ENCODE assay signal across 14 cellular contexts in genomic region chr6:12147557-12148316, GRCh38.
DNase-seq lines count a peak whose midpoint lies in the region; ATAC-seq and TF ChIP-seq lines count a peak whose summit lies in the region.
"Had no signal": no experiment of that assay in that cellular context is flagged by ENCODE, and none has a peak within 500 bp of the region (broad histone marks: within the 10 kb centered on the region; RNA-seq: fewer than 3 reads in every experiment).

No MANE protein-coding gene starts in this region.

- H3K4me3 ChIP-seq in fibroblast of pulmonary artery (replicated peaks; ENCODE audit: low read depth, low read length) = no peak overlapping the region
- H3K4me3 ChIP-seq: psoas muscle, SJCRH30 had no signal

- peak overlapping the region; percentile 71 for H3K27ac Mint-ChIP-seq in activated T-cell treated with anti-CD3 and anti-CD28 coated beads, Interleukin-2, amount 50 U/mL, for 24 hours
- peak overlapping the region; percentile 49 for H3K27ac Mint-ChIP-seq in T-helper 17 cell

- no peaks in the 10 kb centered on the region for H3K9me3 ChIP-seq in T-helper 17 cell (ENCODE audit: control insufficient read depth, low read length, poor library complexity, severe bottlenecking)
- H3K9me3 ChIP-seq: psoas muscle, SJCRH30 had no signal

- peak; percentile 34 for TF ChIP-seq CTCF in fibroblast of pulmonary artery (IDR thresholded peaks at IDR 0.05; ENCODE audit: low read length, missing control alignments)

- H3K4me1 Mint-ChIP-seq in activated T-cell treated with anti-CD3 and anti-CD28 coated beads, Interleukin-2, amount 50 U/mL, for 24 hours (ENCODE audit: low read depth) = peaks cover 20% of the 10 kb centered on the region
- peaks cover 12% of the 10 kb centered on the region for H3K4me1 Mint-ChIP-seq in activated T-cell treated with anti-CD3 and anti-CD28 coated beads, Interleukin-2, amount 50 U/mL, for 4 hours (ENCODE audit: low read depth)
- H3K4me1 Mint-ChIP-seq in T-helper 17 cell = peaks cover 11% of the 10 kb centered on the region

- ATAC-seq in activated T-cell treated with anti-CD3 and anti-CD28 coated beads, Interleukin-2, amount 50 U/mL, for 4 hours = no peak
- ATAC-seq in T-helper 17 cell = no peak
- ATAC-seq in GM18861 (IDR thresholded peaks at IDR 0.05; ENCODE audit: unreplicated experiment) = no peak
- ATAC-seq: activated CD4-positive, CD25-positive, alpha-beta regulatory T cell treated with anti-CD3 and anti-CD28 coated beads, Interleukin-2, amount 50 U/mL, for 24 hours; psoas muscle had no signal

- H3K27me3 Mint-ChIP-seq in activated T-cell treated with anti-CD3 and anti-CD28 coated beads, Interleukin-2, amount 50 U/mL, for 24 hours = no peaks in the 10 kb centered on the region
- no peaks in the 10 kb centered on the region for H3K27me3 Mint-ChIP-seq in activated T-cell treated with anti-CD3 and anti-CD28 coated beads, Interleukin-2, amount 50 U/mL, for 4 hours (ENCODE audit: low read depth)
- H3K27me3 Mint-ChIP-seq in T-helper 17 cell = no peaks in the 10 kb centered on the region

- TF ChIP-seq POLR2A in erythroblast (IDR thresholded peaks at IDR 0.05; ENCODE audit: low read length) = no peak

- H3K36me3 Mint-ChIP-seq in activated T-cell treated with anti-CD3 and anti-CD28 coated beads, Interleukin-2, amount 50 U/mL, for 24 hours (ENCODE audit: low read depth) = peaks cover 50% of the 10 kb centered on the region
- peaks cover 6% of the 10 kb centered on the region for H3K36me3 Mint-ChIP-seq in activated T-cell treated with anti-CD3 and anti-CD28 coated beads, Interleukin-2, amount 50 U/mL, for 4 hours (ENCODE audit: insufficient read depth)
- H3K36me3 Mint-ChIP-seq in T-helper 17 cell (ENCODE audit: low read depth) = no peaks in the 10 kb centered on the region

- no peak overlapping the region for H3K4me3 Mint-ChIP-seq in activated T-cell treated with anti-CD3 and anti-CD28 coated beads, Interleukin-2, amount 50 U/mL, for 24 hours
- no peak overlapping the region for H3K4me3 Mint-ChIP-seq in activated T-cell treated with anti-CD3 and anti-CD28 coated beads, Interleukin-2, amount 50 U/mL, for 4 hours
- H3K4me3 Mint-ChIP-seq in T-helper 17 cell = no peak overlapping the region

- DNase-seq in activated T-cell treated with anti-CD3 and anti-CD28 coated beads, Interleukin-2, amount 50 U/mL, for 24 hours = no peak
- no peak for DNase-seq in activated T-cell treated with anti-CD3 and anti-CD28 coated beads, Interleukin-2, amount 50 U/mL, for 4 hours
- DNase-seq in T-helper 17 cell = no peak
- peak; percentile 31 for DNase-seq in fibroblast of pulmonary artery (ENCODE audit: low read depth)
- peak; percentile 51 for DNase-seq in superior temporal gyrus (ENCODE audit: extremely low spot score)
- no peak for DNase-seq in erythroblast (lab: John Stamatoyannopoulos, UW)
- no peak for DNase-seq in NCI-H1694 treated with DMSO at 0.1 percent for 48 hours (lab: John Stamatoyannopoulos, UW)
- DNase-seq: hippocampal formation; MV-4-11; psoas muscle; SJCRH30; stimulated activated CD4-positive, alpha-beta T cell treated with anti-CD3 and anti-CD28 coated beads, Interleukin-4, amount 100 ng/mL, for 24 hours had no signal

- H3K9me3 Mint-ChIP-seq in activated T-cell treated with anti-CD3 and anti-CD28 coated beads, Interleukin-2, amount 50 U/mL, for 24 hours = no peaks in the 10 kb centered on the region
- H3K9me3 Mint-ChIP-seq in activated T-cell treated with anti-CD3 and anti-CD28 coated beads, Interleukin-2, amount 50 U/mL, for 4 hours = no peaks in the 10 kb centered on the region

Comparison
In these comparisons a context has a peak if more than half of its experiments do, and no peak if none do; other contexts are left out.
1. DNase-seq: peak in fibroblast of pulmonary artery (single experiment) and superior temporal gyrus (single experiment); none in activated T-cell treated with anti-CD3 and anti-CD28 coated beads, Interleukin-2, amount 50 U/mL, for 24 hours (single experiment), activated T-cell treated with anti-CD3 and anti-CD28 coated beads, Interleukin-2, amount 50 U/mL, for 4 hours (single experiment), T-helper 17 cell (0 of 3), erythroblast (0 of 2) and NCI-H1694 treated with DMSO at 0.1 percent for 48 hours (single experiment).